28 cellular contexts compared by ENCODE assay signal in genomic region chr5:51002368-51002767, GRCh38.
"Had no signal": no experiment of that assay in that cellular context is flagged by ENCODE, and none has a peak within 500 bp of the region (broad histone marks: within the 10 kb centered on the region; RNA-seq: fewer than 3 reads in every experiment).

No MANE protein-coding gene starts in this region.

- H3K36me3 ChIP-seq: neutrophil, spleen, suprapubic skin, tibial artery, transverse colon, upper lobe of right lung, uterus had no signal

- H3K27ac ChIP-seq: neutrophil, parathyroid adenoma, psoas muscle, skin epidermis, spleen, suprapubic skin, testis, tibial artery, transverse colon, upper lobe of right lung, uterus had no signal

- DNase-seq: naive thymus-derived CD4-positive, alpha-beta T cell; natural killer cell; nucleus accumbens; posterior cingulate gyrus; psoas muscle; right cardiac atrium; spleen; stimulated activated CD4-positive, alpha-beta T cell treated with anti-CD3 and anti-CD28 coated beads, Interleukin-12 subunit alpha, Interleukin-12 subunit beta, amount 100 ng/mL, for 4 hours; stimulated activated CD4-positive, alpha-beta T cell treated with anti-CD3 and anti-CD28 coated beads, Interleukin-1b, Interleukin-23, amount 100 ng/mL, for 48 hours; stimulated activated CD4-positive, alpha-beta T cell treated with anti-CD3 and anti-CD28 coated beads, Interleukin-4, amount 100 ng/mL, for 1 hour; stimulated activated CD4-positive, alpha-beta T cell treated with anti-CD3 and anti-CD28 coated beads, Interleukin-4, amount 100 ng/mL, for 4 hours; stimulated activated CD8-positive, alpha-beta memory T cell treated with anti-CD3 and anti-CD28 coated beads, Interleukin-4, amount 100 ng/mL, for 48 hours; stimulated activated naive CD4-positive, alpha-beta T cell; stimulated activated naive CD8-positive, alpha-beta T cell treated with anti-CD3 and anti-CD28 coated beads, Interleukin-15, amount 100 ng/mL, for 72 hours; stimulated activated naive CD8-positive, alpha-beta T cell treated with anti-CD3 and anti-CD28 coated beads, Interleukin-15, Interleukin-2, amounts not matched to agents 100 U/mL and 50 U/mL, for 24 hours; substantia nigra; testis; tibial artery; transverse colon; upper lobe of right lung; uterus had no signal

- H3K4me2 ChIP-seq: smooth muscle cell had no signal

- ATAC-seq: naive thymus-derived CD4-positive, alpha-beta T cell; natural killer cell; psoas muscle; right cardiac atrium; sciatic nerve; stimulated activated memory B cell treated with anti-CD40 and anti-IgM and Interleukin-4, amounts not matched to agents 10 μg/mL and 1 μg/mL and 100 μg/mL, for 72 hours; stimulated activated naive CD8-positive, alpha-beta T cell treated with anti-CD3 and anti-CD28 coated beads, Interleukin-15, amount 100 ng/mL, for 72 hours; stimulated activated naive CD8-positive, alpha-beta T cell treated with anti-CD3 and anti-CD28 coated beads, Interleukin-15, Interleukin-2, amounts not matched to agents 100 U/mL and 50 U/mL, for 24 hours; upper lobe of right lung had no signal

- H3K4me1 ChIP-seq: parathyroid adenoma, psoas muscle, spleen, suprapubic skin, testis, tibial artery, transverse colon, upper lobe of right lung, uterus had no signal

- H3K9me3 ChIP-seq: neutrophil, psoas muscle, spleen, suprapubic skin, testis, tibial artery, transverse colon, upper lobe of right lung, uterus had no signal

- H3K4me3 ChIP-seq: psoas muscle, skin epidermis, smooth muscle cell, spleen, suprapubic skin, testis, tibial artery, transverse colon, upper lobe of right lung, uterus had no signal

- H3K27me3 ChIP-seq: neutrophil, suprapubic skin, testis, tibial artery, transverse colon, upper lobe of right lung, uterus had no signal

- H2AFZ ChIP-seq: parathyroid adenoma had no signal

- H3K9ac ChIP-seq: parathyroid adenoma had no signal

- H3K79me2 ChIP-seq: parathyroid adenoma had no signal
